1 cellular context compared by ENCODE assay signal in the genomic region with DNA sequence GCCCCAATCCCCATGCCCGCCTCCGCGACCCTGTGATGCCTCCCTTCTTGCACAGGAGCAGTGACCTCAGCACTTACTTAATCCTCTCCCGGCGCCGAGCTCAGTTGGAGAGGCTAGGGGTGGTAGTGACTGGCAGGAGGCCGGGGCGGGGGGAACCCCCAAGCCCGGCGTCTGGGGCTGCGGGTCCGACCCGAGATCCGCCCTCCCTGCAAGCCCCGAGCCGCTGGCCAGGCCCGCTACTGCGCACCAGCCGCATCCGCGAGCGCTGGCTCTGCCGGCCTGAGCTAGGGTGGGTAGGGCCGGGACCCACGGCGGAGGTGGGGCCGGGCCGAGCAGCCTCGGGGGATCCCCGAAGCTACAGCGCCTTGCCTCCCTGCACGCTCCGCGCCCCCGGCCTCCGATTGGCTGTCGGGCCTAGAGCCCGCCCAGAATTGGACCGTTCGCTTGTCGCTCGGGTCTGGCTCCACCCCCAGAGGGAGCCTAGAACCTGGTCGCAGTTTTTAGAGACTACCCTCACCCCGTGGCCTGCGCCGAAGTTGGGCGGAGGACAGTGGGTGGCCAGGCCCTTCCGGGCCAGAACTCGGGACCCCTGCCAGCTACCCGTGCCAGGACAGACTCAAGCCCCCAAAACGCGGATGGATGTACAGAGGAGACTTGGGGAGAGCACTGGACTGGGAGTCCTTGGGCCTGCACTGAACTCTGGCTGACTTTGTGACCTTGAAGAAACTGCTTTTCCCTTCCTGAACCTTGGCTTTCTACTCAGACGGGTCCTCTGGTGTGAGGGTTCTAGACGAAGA.
TF ChIP-seq lines count a peak whose summit lies in the region.

Gene C3orf18 (minus strand): TSS at position 362 of the 797 bp plus-strand sequence. CDS start 2,048 bp downstream, outside the sequence.

TF ChIP-seq in SK-N-SH treated with all-trans-retinoic acid at 6 μM for 48 hours, 23 proteins besides CTCF, POLR2A, EP300 and RAD21 (continued from another document):
- no peak for TF ChIP-seq PATZ1 (CRISPR knock-in tag; IDR thresholded peaks at IDR 0.05; ENCODE audit: borderline replicate concordance)
- TF ChIP-seq TCF4 (CRISPR knock-in tag; IDR thresholded peaks at IDR 0.05; ENCODE audit: borderline replicate concordance): no peak
- TF ChIP-seq ZFP30 (CRISPR knock-in tag; IDR thresholded peaks at IDR 0.05): no peak
- TF ChIP-seq CREB5 (CRISPR knock-in tag; IDR thresholded peaks at IDR 0.05; ENCODE audit: low read depth): no peak
